19 cellular contexts compared by ENCODE assay signal in the genomic region with DNA sequence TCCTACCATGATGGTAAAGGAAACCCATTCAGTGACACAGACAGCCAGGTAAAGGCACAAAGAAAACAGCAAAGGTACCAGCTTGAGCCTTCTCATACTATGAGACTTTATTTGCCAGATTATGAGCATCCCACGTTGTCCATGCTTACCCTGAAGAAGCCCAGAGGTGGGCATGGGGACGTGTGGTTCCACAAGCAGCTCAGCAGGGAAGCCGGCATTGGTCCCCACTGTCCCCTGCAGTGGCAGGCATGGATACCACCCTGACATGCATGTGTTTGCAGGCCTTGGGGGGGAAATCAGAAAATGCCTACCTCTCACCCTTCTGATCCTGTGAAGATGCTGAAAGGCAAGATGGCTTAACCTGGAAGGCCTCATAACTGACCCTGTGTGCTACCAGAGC.
DNase-seq lines count a peak whose midpoint lies in the region; ATAC-seq lines count a peak whose summit lies in the region.
"Had no signal": no experiment of that assay in that cellular context is flagged by ENCODE, and none has a peak within 500 bp of the region (broad histone marks: within the 10 kb centered on the region; RNA-seq: fewer than 3 reads in every experiment).

No MANE protein-coding gene starts in this region.

- 0 out of 2 replicates have a peak overlapping the region, but pooled peaks have one; percentile 23 for H3K4me2 ChIP-seq in BLaER1
- H3K4me2 ChIP-seq: A549 had no signal

- DNase-seq in mesenteric fat pad (ENCODE audit: low spot score), result peak; percentile 55
- no peak for DNase-seq in cortex of kidney (lab: John Stamatoyannopoulos, UW)
- DNase-seq: BE2C; Caco-2; Calu3; CD4-positive, alpha-beta T cell; CD8-positive, alpha-beta T cell; DMS79 treated with DMSO at 0.1 percent for 48 hours; EL; GDM1 had no signal

- H3K27ac ChIP-seq in BLaER1 (no peak overlapping the region), KOPT-K1 (ENCODE audit: low read depth, low read length, poor library complexity, severe bottlenecking) (peak overlapping the region; percentile 12)
- H3K27ac ChIP-seq: 22Rv1; A549; BLaER1 treated with 17β-estradiol and CSF1 and Interleukin-3, amounts not matched to agents 10 nM and 100 nM; C4-2B had no signal

- peaks cover 8% of the 10 kb centered on the region for H3K4me1 ChIP-seq in BLaER1
- H3K4me1 ChIP-seq: A549, Caco-2 had no signal

- ATAC-seq in HG03039 (IDR thresholded peaks at IDR 0.05; ENCODE audit: unreplicated experiment) (no peak), GM21390 (IDR thresholded peaks at IDR 0.05; ENCODE audit: unreplicated experiment) (no peak)
- ATAC-seq: A549; CD8-positive, alpha-beta T cell; GM12878 had no signal

- H3K36me3 ChIP-seq in BLaER1, result no peaks in the 10 kb centered on the region
- H3K36me3 ChIP-seq in KOPT-K1 (ENCODE audit: insufficient read depth, low read length), result no peaks in the 10 kb centered on the region
- H3K36me3 ChIP-seq: BLaER1 treated with 17β-estradiol and CSF1 and Interleukin-3, amounts not matched to agents 10 nM and 100 nM had no signal

- no peak overlapping the region for H3K9ac ChIP-seq in BLaER1
- H3K9ac ChIP-seq: BLaER1 treated with 17β-estradiol and CSF1 and Interleukin-3, amounts not matched to agents 10 nM and 100 nM had no signal

- H3K9me3 ChIP-seq in BLaER1 (no peaks in the 10 kb centered on the region), KOPT-K1 (ENCODE audit: insufficient read depth, low read length, poor library complexity, severe bottlenecking) (no peaks in the 10 kb centered on the region)
- H3K9me3 ChIP-seq: A549, BE2C, Caco-2 had no signal

- no peaks in the 10 kb centered on the region for H3K27me3 ChIP-seq in BLaER1
- H3K27me3 ChIP-seq: BE2C had no signal

- peaks cover 10% of the 10 kb centered on the region; the same call in 1 of the 2 replicates for H4K20me1 ChIP-seq in BLaER1

- H3K4me3 ChIP-seq in BLaER1, result no peak overlapping the region
- H3K4me3 ChIP-seq: A549; BLaER1 treated with 17β-estradiol and CSF1 and Interleukin-3, amounts not matched to agents 10 nM and 100 nM; GM12878 had no signal
